In genomic region chr13:50801087-50801931, GRCh38 we compare ENCODE assay signal across 8 cellular contexts. TPM values are rescaled to one million over a fixed set of nuclear protein-coding genes. Genes with fewer than 3 reads are reported as not detected.
DNase-seq lines count a peak whose midpoint lies in the region; ATAC-seq and TF ChIP-seq lines count a peak whose summit lies in the region.

No MANE protein-coding gene starts in this region.

- H3K4me3 Mint-ChIP-seq in CD4-positive, alpha-beta T cell, result no peak overlapping the region
- no peak overlapping the region for H3K4me3 Mint-ChIP-seq in endodermal cell
- H3K4me3 Mint-ChIP-seq in mesothelial cell of epicardium, result peak overlapping the region; percentile 32

- ATAC-seq in CD4-positive, alpha-beta T cell (ENCODE audit: poor library complexity), result peak; percentile 88
- ATAC-seq in GM19397 (IDR thresholded peaks at IDR 0.05; ENCODE audit: unreplicated experiment) (peak; percentile 83), HG03565 (IDR thresholded peaks at IDR 0.05; ENCODE audit: unreplicated experiment) (peak; percentile 80)

- H3K27ac Mint-ChIP-seq in CD4-positive, alpha-beta T cell, result no peak overlapping the region
- H3K27ac Mint-ChIP-seq in endodermal cell (no peak overlapping the region), mesothelial cell of epicardium (no peak overlapping the region)

- DNase-seq in CD4-positive, alpha-beta T cell, result peak; percentile 19 to 57 (median 44)
- DNase-seq in NCI-H69 (lab: John Stamatoyannopoulos, UW) (peak; percentile 86), endodermal cell (peak; percentile 88), mesothelial cell of epicardium (ENCODE audit: low spot score in 2 of 2, unreplicated experiment in 2 of 2) (peak in 1 of 2 experiments; percentile 65)
- peak; percentile 28 to 33 for DNase-seq in activated CD8-positive, alpha-beta memory T cell treated with anti-CD3 and anti-CD28 coated beads for 1 hour (ENCODE audit: extremely low read depth in 1 of 2, low read depth in 1 of 2)
- peak; percentile 22 for DNase-seq in stimulated activated CD8-positive, alpha-beta memory T cell treated with anti-CD3 and anti-CD28 coated beads, Interleukin-4, amount 100 ng/mL, for 24 hours (ENCODE audit: low read depth)

- no peaks in the 10 kb centered on the region for H3K36me3 Mint-ChIP-seq in CD4-positive, alpha-beta T cell (ENCODE audit: low read depth)
- H3K36me3 Mint-ChIP-seq in endodermal cell (ENCODE audit: low read depth) (no peaks in the 10 kb centered on the region), mesothelial cell of epicardium (peaks cover 6% of the 10 kb centered on the region)

- no peak overlapping the region for H3K27ac ChIP-seq in CD4-positive, alpha-beta T cell (ENCODE audit: low read depth, low read length)
- no peak overlapping the region for H3K27ac ChIP-seq in endodermal cell (ENCODE audit: low read depth, low read length)

- peak; percentile 75 for TF ChIP-seq CTCF in CD4-positive, alpha-beta T cell (IDR thresholded peaks at IDR 0.05)
- peak; percentile 92 for TF ChIP-seq CTCF in endodermal cell (conservative IDR thresholded peaks at IDR 0.05)
- peak; percentile 62 for TF ChIP-seq CTCF in mesothelial cell of epicardium (IDR thresholded peaks at IDR 0.05; ENCODE audit: unreplicated experiment)

- H3K36me3 ChIP-seq in endodermal cell (ENCODE audit: control insufficient read depth, insufficient read depth, low read length), result no peaks in the 10 kb centered on the region

- peaks cover 4% of the 10 kb centered on the region for H3K9me3 ChIP-seq in CD4-positive, alpha-beta T cell (ENCODE audit: control insufficient read depth, low read length)
- H3K9me3 ChIP-seq in endodermal cell (ENCODE audit: control insufficient read depth, low read length), result peaks cover 5% of the 10 kb centered on the region

- no peaks in the 10 kb centered on the region for H3K9me3 Mint-ChIP-seq in CD4-positive, alpha-beta T cell
- no peaks in the 10 kb centered on the region for H3K9me3 Mint-ChIP-seq in endodermal cell
- H3K9me3 Mint-ChIP-seq in mesothelial cell of epicardium, result peaks cover 9% of the 10 kb centered on the region

- WGBS in endodermal cell (ENCODE audit: insufficient coverage in 1 of 2, insufficient read length in 1 of 2), 2 experiments, result 30 to 41% methylated on average over 8 to 13 of the region's 13 CpGs

- H3K4me1 Mint-ChIP-seq in CD4-positive, alpha-beta T cell (ENCODE audit: low read depth), result peaks cover 7% of the 10 kb centered on the region
- H3K4me1 Mint-ChIP-seq in endodermal cell (peaks cover 4% of the 10 kb centered on the region), mesothelial cell of epicardium (peaks cover 17% of the 10 kb centered on the region)

- no peaks in the 10 kb centered on the region for H3K4me1 ChIP-seq in endodermal cell (ENCODE audit: control insufficient read depth, insufficient read depth, low read length)

- H3K9ac ChIP-seq in endodermal cell (ENCODE audit: extremely low read depth, low read length, poor library complexity, severe bottlenecking), result no peak overlapping the region

- CTCF ChIA-PET in CD4-positive, alpha-beta T cell (lab: Charles Lee), result interaction anchor here (0.8 to 1.9 kb wide), 4 partner anchors 11 to 825 kb away, joined by 3 to 6 read pairs (median 3); no protein-coding TSS in a partner anchor

- H3K27me3 Mint-ChIP-seq in CD4-positive, alpha-beta T cell, result no peaks in the 10 kb centered on the region
- H3K27me3 Mint-ChIP-seq in endodermal cell (ENCODE audit: insufficient read depth), result peaks cover 27% of the 10 kb centered on the region
- peaks cover 8% of the 10 kb centered on the region for H3K27me3 Mint-ChIP-seq in mesothelial cell of epicardium (ENCODE audit: low read depth)

- H3K27me3 ChIP-seq in CD4-positive, alpha-beta T cell (ENCODE audit: control insufficient read depth, insufficient read depth, low read length), result no peaks in the 10 kb centered on the region
- peaks cover 27% of the 10 kb centered on the region for H3K27me3 ChIP-seq in endodermal cell (ENCODE audit: control insufficient read depth, insufficient read depth, low read length, poor library complexity, severe bottlenecking)

- intact Hi-C loops in CD4-positive, alpha-beta T cell (cut with DNase I, micrococcal nuclease), result loop anchor here (1.0 to 10.0 kb wide), 8 partner anchors 111 to 825 kb away; no protein-coding TSS in a partner anchor

- H3K4me3 ChIP-seq in endodermal cell (ENCODE audit: low read length), result no peak overlapping the region

- POLR2A ChIA-PET in CD4-positive, alpha-beta T cell (lab: Charles Lee), result interaction anchor here (0.7 to 1.9 kb wide), 7 partner anchors 91 to 825 kb away, joined by 3 to 8 read pairs (median 4); partner anchors contain the start of gene TRIM13

RNA-seq across cellular contexts. Expression of gene DLEU7, which starts 42.2 kb away (rescaled TPM):
- total RNA-seq in CD4-positive, alpha-beta T cell, result not detected
- total RNA-seq in endodermal cell (not detected), mesothelial cell of epicardium (0.18 TPM in 1 of 3 replicates, not detected in the others)
- 1.6 TPM for polyA plus RNA-seq in endodermal cell (2013, experiment 1 of 2)
- polyA plus RNA-seq in endodermal cell (2013, experiment 2 of 2), result 1.4 TPM
